Comparison of ENCODE assay signal across 27 cellular contexts in genomic region chr12:105970885-105971284, GRCh38.
"Had no signal": no experiment of that assay in that cellular context is flagged by ENCODE, and none has a peak within 500 bp of the region (broad histone marks: within the 10 kb centered on the region; RNA-seq: fewer than 3 reads in every experiment).

No MANE protein-coding gene starts in this region.

- H3K27ac ChIP-seq: breast epithelium, gastroesophageal sphincter, hepatocyte, right lobe of liver, thoracic aorta, vagina, VCaP had no signal

- H3K27me3 ChIP-seq: breast epithelium, gastroesophageal sphincter, hepatocyte, right lobe of liver, vagina had no signal

- H3K27ac Mint-ChIP-seq: activated naive CD4-positive, alpha-beta T cell treated with anti-CD3 and anti-CD28 coated beads for 36 hours; activated naive CD8-positive, alpha-beta T cell treated with anti-CD3 and anti-CD28 coated beads for 36 hours; activated T-helper 1 cell treated with anti-CD3 and anti-CD28 coated beads, Interleukin-12 subunit alpha, Interleukin-12 subunit beta, Interleukin-2, Interleukin-4 antibody, amounts not matched to agents 30 ng/mL and 10 ng/mL and 1 ng/mL, durations not matched to agents 14 hours and 24 hours and 36 hours; naive thymus-derived CD4-positive, alpha-beta T cell; stimulated activated effector memory CD8-positive, alpha-beta T cell treated with anti-CD3 and anti-CD28 coated beads, Interleukin-12 subunit alpha, Interleukin-12 subunit beta, amount 100 ng/mL, for 72 hours; stimulated activated naive CD8-positive, alpha-beta T cell treated with anti-CD3 and anti-CD28 coated beads, Interleukin-15, Interleukin-2, amounts not matched to agents 100 ng/mL and 50 ng/mL, for 24 hours had no signal

- H3K36me3 Mint-ChIP-seq: activated naive CD8-positive, alpha-beta T cell treated with anti-CD3 and anti-CD28 coated beads for 36 hours; naive thymus-derived CD4-positive, alpha-beta T cell; stimulated activated effector memory CD8-positive, alpha-beta T cell treated with anti-CD3 and anti-CD28 coated beads, Interleukin-12 subunit alpha, Interleukin-12 subunit beta, amount 100 ng/mL, for 72 hours had no signal

- DNase-seq: activated CD4-positive, alpha-beta T cell treated with anti-CD3 and anti-CD28 coated beads for 48 hours; activated CD4-positive, alpha-beta T cell treated with anti-CD3 and anti-CD28 coated beads, Interleukin-2, amount 50 U/mL, for 48 hours; activated CD8-positive, alpha-beta memory T cell treated with anti-CD3 and anti-CD28 coated beads, Interleukin-2, amount 50 U/mL, for 4 hours; activated effector memory CD4-positive, alpha-beta T cell treated with anti-CD3 and anti-CD28 coated beads, Interleukin-2, amount 50 U/mL, for 16 hours; activated naive CD4-positive, alpha-beta T cell treated with anti-CD3 and anti-CD28 coated beads for 36 hours; activated naive CD8-positive, alpha-beta T cell treated with anti-CD3 and anti-CD28 coated beads for 36 hours; activated T-cell treated with anti-CD3 and anti-CD28 coated beads, Interleukin-2, amount 50 U/mL, for 1 hour; dermis blood vessel endothelial cell; effector CD4-positive, alpha-beta T cell; islet precursor cell; left cardiac atrium; midbrain; naive thymus-derived CD4-positive, alpha-beta T cell; right lobe of liver; stimulated activated CD4-positive, alpha-beta T cell treated with anti-CD3 and anti-CD28 coated beads, Interleukin-12 subunit alpha, Interleukin-12 subunit beta, amount 100 ng/mL, for 4 hours; stimulated activated CD4-positive, alpha-beta T cell treated with anti-CD3 and anti-CD28 coated beads, Interleukin-4, amount 100 ng/mL, for 1 hour; T-helper 1 cell; trophoblast cell had no signal

- H3K4me1 ChIP-seq: breast epithelium, right lobe of liver had no signal

- H3K9me3 Mint-ChIP-seq: activated naive CD4-positive, alpha-beta T cell treated with anti-CD3 and anti-CD28 coated beads for 36 hours; activated naive CD8-positive, alpha-beta T cell treated with anti-CD3 and anti-CD28 coated beads for 36 hours; activated T-helper 1 cell treated with anti-CD3 and anti-CD28 coated beads, Interleukin-12 subunit alpha, Interleukin-12 subunit beta, Interleukin-2, Interleukin-4 antibody, amounts not matched to agents 30 ng/mL and 10 ng/mL and 1 ng/mL, durations not matched to agents 14 hours and 24 hours and 36 hours; stimulated activated effector memory CD8-positive, alpha-beta T cell treated with anti-CD3 and anti-CD28 coated beads, Interleukin-12 subunit alpha, Interleukin-12 subunit beta, amount 100 ng/mL, for 72 hours; stimulated activated naive CD8-positive, alpha-beta T cell treated with anti-CD3 and anti-CD28 coated beads, Interleukin-15, Interleukin-2, amounts not matched to agents 100 ng/mL and 50 ng/mL, for 24 hours had no signal

- ATAC-seq: gastroesophageal sphincter; left cardiac atrium; naive thymus-derived CD4-positive, alpha-beta T cell; right lobe of liver; stimulated activated effector memory CD8-positive, alpha-beta T cell treated with anti-CD3 and anti-CD28 coated beads, Interleukin-12 subunit alpha, Interleukin-12 subunit beta, amount 100 ng/mL, for 72 hours had no signal

- H3K4me3 ChIP-seq: breast epithelium, gastroesophageal sphincter, hepatocyte, right lobe of liver, thoracic aorta, vagina had no signal

- H3K4me1 Mint-ChIP-seq: activated naive CD8-positive, alpha-beta T cell treated with anti-CD3 and anti-CD28 coated beads for 36 hours; naive thymus-derived CD4-positive, alpha-beta T cell; stimulated activated effector memory CD8-positive, alpha-beta T cell treated with anti-CD3 and anti-CD28 coated beads, Interleukin-12 subunit alpha, Interleukin-12 subunit beta, amount 100 ng/mL, for 72 hours had no signal

- H3K36me3 ChIP-seq: breast epithelium, gastroesophageal sphincter, right lobe of liver, thoracic aorta, vagina had no signal

- H3K4me3 Mint-ChIP-seq: activated naive CD4-positive, alpha-beta T cell treated with anti-CD3 and anti-CD28 coated beads for 36 hours; activated naive CD8-positive, alpha-beta T cell treated with anti-CD3 and anti-CD28 coated beads for 36 hours; activated T-helper 1 cell treated with anti-CD3 and anti-CD28 coated beads, Interleukin-12 subunit alpha, Interleukin-12 subunit beta, Interleukin-2, Interleukin-4 antibody, amounts not matched to agents 30 ng/mL and 10 ng/mL and 1 ng/mL, durations not matched to agents 14 hours and 24 hours and 36 hours; naive thymus-derived CD4-positive, alpha-beta T cell; stimulated activated effector memory CD8-positive, alpha-beta T cell treated with anti-CD3 and anti-CD28 coated beads, Interleukin-12 subunit alpha, Interleukin-12 subunit beta, amount 100 ng/mL, for 72 hours; stimulated activated naive CD8-positive, alpha-beta T cell treated with anti-CD3 and anti-CD28 coated beads, Interleukin-15, Interleukin-2, amounts not matched to agents 100 ng/mL and 50 ng/mL, for 24 hours had no signal

- H3K9me3 ChIP-seq: breast epithelium, gastroesophageal sphincter, right lobe of liver, thoracic aorta, vagina had no signal
